Comparison of ENCODE assay signal across 9 cellular contexts in genomic region chr6:27901801-27902200, GRCh38. TPM values are rescaled to one million over a fixed set of nuclear protein-coding genes. Genes with fewer than 3 reads are reported as not detected.
DNase-seq lines count a peak whose midpoint lies in the region; TF ChIP-seq lines count a peak whose summit lies in the region.
"Had no signal": no experiment of that assay in that cellular context is flagged by ENCODE, and none has a peak within 500 bp of the region (broad histone marks: within the 10 kb centered on the region; RNA-seq: fewer than 3 reads in every experiment).

No MANE protein-coding gene starts in this region.

- H3F3A ChIP-seq in SU-DHL-6 (ENCODE audit: insufficient read depth) = peaks cover 3% of the 10 kb centered on the region; the same call in 1 of the 2 replicates

- WGBS in hepatocyte (ENCODE audit: low lambda C conversion rate, missing lambda C conversion rate) = 86% methylated on average over 8 of the region's 8 CpGs
- 76 to 87% (median 86%) methylated on average over 8 of the region's 8 CpGs for WGBS in adrenal gland, 4 donors

- H3K36me3 ChIP-seq in ACC112 (ENCODE audit: insufficient read depth, low read length) (no peaks in the 10 kb centered on the region), SU-DHL-6 (ENCODE audit: low read length) (no peaks in the 10 kb centered on the region), hepatocyte (replicated peaks; ENCODE audit: insufficient read depth, low read depth) (no peaks in the 10 kb centered on the region), adrenal gland (replicated peaks in 1 of 2) (no peaks in the 10 kb centered on the region)

- H3K4me3 ChIP-seq in ACC112 (ENCODE audit: low read depth, low read length) (peak overlapping the region; percentile 80; the same call in 1 of the 2 replicates), GM12865 (ENCODE audit: low read depth, low read length) (peak overlapping the region; percentile 52; the same call in 1 of the 2 replicates), SU-DHL-6 (ENCODE audit: insufficient read depth, low read length, poor library complexity, severe bottlenecking) (no peak overlapping the region), hepatocyte (no peak overlapping the region), adrenal gland (no peak overlapping the region)

- H3K9me3 ChIP-seq in SU-DHL-6 (ENCODE audit: insufficient read depth, low read length) = no peaks in the 10 kb centered on the region
- no peaks in the 10 kb centered on the region for H3K9me3 ChIP-seq in hepatocyte (ENCODE audit: low read depth)
- no peaks in the 10 kb centered on the region for H3K9me3 ChIP-seq in adrenal gland (replicated peaks in 1 of 3)

- H4K20me1 ChIP-seq in SU-DHL-6 (ENCODE audit: low read depth, low read length) = no peaks in the 10 kb centered on the region
- no peaks in the 10 kb centered on the region for H4K20me1 ChIP-seq in hepatocyte (ENCODE audit: insufficient read depth, poor library complexity, severe bottlenecking)

- intact Hi-C loops in adrenal gland (cut with DNase I) = loop anchor here in 1 of 2 donors (10.0 kb wide), 1 partner anchor 453 kb away; no protein-coding TSS in a partner anchor

- H3K4me1 ChIP-seq in ACC112 (ENCODE audit: control insufficient read depth, insufficient read depth, low read length, unreplicated experiment) (no peaks in the 10 kb centered on the region), hepatocyte (ENCODE audit: insufficient read depth) (no peaks in the 10 kb centered on the region), adrenal gland (replicated peaks in 1 of 2) (no peaks in the 10 kb centered on the region)

- TF ChIP-seq POLR2A in adrenal gland (IDR thresholded peaks at IDR 0.05) = no peak

- H2AFZ ChIP-seq in ACC112 (ENCODE audit: low read length, unreplicated experiment) (no peak overlapping the region), SU-DHL-6 (ENCODE audit: low read depth, low read length, severe bottlenecking) (no peak overlapping the region), hepatocyte (peak overlapping the region; percentile 47)

- DNase-seq in GM12865 (ENCODE audit: low read depth) (peak; percentile 26), hepatocyte (ENCODE audit: low spot score) (no peak), NCI-H1436 treated with DMSO at 0.1 percent for 48 hours (lab: John Stamatoyannopoulos, UW) (no peak), adrenal gland (no peak), HuH-7.5 (ENCODE audit: low spot score) (no peak), DMS153 (lab: John Stamatoyannopoulos, UW) (no peak)
- DNase-seq: DMS79 had no signal

- H3K79me2 ChIP-seq in ACC112 (ENCODE audit: control insufficient read depth, insufficient read depth, low read length, unreplicated experiment) (peaks cover 4% of the 10 kb centered on the region), SU-DHL-6 (ENCODE audit: insufficient read depth, low read length) (no peaks in the 10 kb centered on the region), hepatocyte (no peaks in the 10 kb centered on the region)

- no peaks in the 10 kb centered on the region for H3K27me3 ChIP-seq in ACC112 (ENCODE audit: insufficient read depth, low read length)
- H3K27me3 ChIP-seq in SU-DHL-6 (ENCODE audit: low read length) = no peaks in the 10 kb centered on the region
- no peaks in the 10 kb centered on the region for H3K27me3 ChIP-seq in hepatocyte
- no peaks in the 10 kb centered on the region for H3K27me3 ChIP-seq in adrenal gland

- H3K9me2 ChIP-seq in SU-DHL-6 (replicated peaks; ENCODE audit: insufficient read depth, low read length) (no peaks in the 10 kb centered on the region), hepatocyte (replicated peaks; ENCODE audit: insufficient read depth) (no peaks in the 10 kb centered on the region)

- H3K9ac ChIP-seq in SU-DHL-6 (ENCODE audit: low read length) = no peak overlapping the region

- H3K27ac ChIP-seq in ACC112 (ENCODE audit: low read depth, low read length) (peak overlapping the region; percentile 82; the same call in 1 of the 2 replicates), SU-DHL-6 (ENCODE audit: low read depth, low read length) (no peak overlapping the region), hepatocyte (no peak overlapping the region), adrenal gland (no peak overlapping the region)

- TF ChIP-seq CTCF in GM12865 (IDR thresholded peaks at IDR 0.05; ENCODE audit: insufficient read depth, low read depth, low read length, missing control alignments) (no peak), SU-DHL-6 (IDR thresholded peaks at IDR 0.05; ENCODE audit: insufficient read depth, low read length, poor library complexity, severe bottlenecking) (no peak), hepatocyte (IDR thresholded peaks at IDR 0.05; ENCODE audit: poor library complexity) (no peak), adrenal gland (IDR thresholded peaks at IDR 0.05) (no peak)

- peak overlapping the region; percentile 91 for H3K4me2 ChIP-seq in SU-DHL-6 (ENCODE audit: low read depth, low read length, poor library complexity, severe bottlenecking)
- H3K4me2 ChIP-seq in hepatocyte = peak overlapping the region; percentile 79

RNA-seq across cellular contexts. Expression of gene OR2B2, which starts 10.4 kb away (rescaled TPM):
- total RNA-seq in hepatocyte (not detected in 2 replicates), adrenal gland (not detected)
- polyA plus RNA-seq in hepatocyte (not detected in 2 replicates), adrenal gland (not detected)

RNA-seq across cellular contexts. Expression of gene OR2B6, which starts 55.2 kb away (rescaled TPM):
- not detected in 2 replicates for total RNA-seq in hepatocyte
- polyA plus RNA-seq in hepatocyte = 0.17 TPM in 1 of 2 replicates, not detected in the other
- not detected for total RNA-seq in adrenal gland
- not detected for polyA plus RNA-seq in adrenal gland

Comparison
In these comparisons a context has a peak if more than half of its experiments do, and no peak if none do; other contexts are left out.
1. H3K4me3 ChIP-seq: peak in ACC112 (single experiment) and GM12865 (single experiment); none in SU-DHL-6 (single experiment), hepatocyte (single experiment) and adrenal gland (0 of 4).